ENCODE assay signal across 13 cellular contexts in the genomic region with DNA sequence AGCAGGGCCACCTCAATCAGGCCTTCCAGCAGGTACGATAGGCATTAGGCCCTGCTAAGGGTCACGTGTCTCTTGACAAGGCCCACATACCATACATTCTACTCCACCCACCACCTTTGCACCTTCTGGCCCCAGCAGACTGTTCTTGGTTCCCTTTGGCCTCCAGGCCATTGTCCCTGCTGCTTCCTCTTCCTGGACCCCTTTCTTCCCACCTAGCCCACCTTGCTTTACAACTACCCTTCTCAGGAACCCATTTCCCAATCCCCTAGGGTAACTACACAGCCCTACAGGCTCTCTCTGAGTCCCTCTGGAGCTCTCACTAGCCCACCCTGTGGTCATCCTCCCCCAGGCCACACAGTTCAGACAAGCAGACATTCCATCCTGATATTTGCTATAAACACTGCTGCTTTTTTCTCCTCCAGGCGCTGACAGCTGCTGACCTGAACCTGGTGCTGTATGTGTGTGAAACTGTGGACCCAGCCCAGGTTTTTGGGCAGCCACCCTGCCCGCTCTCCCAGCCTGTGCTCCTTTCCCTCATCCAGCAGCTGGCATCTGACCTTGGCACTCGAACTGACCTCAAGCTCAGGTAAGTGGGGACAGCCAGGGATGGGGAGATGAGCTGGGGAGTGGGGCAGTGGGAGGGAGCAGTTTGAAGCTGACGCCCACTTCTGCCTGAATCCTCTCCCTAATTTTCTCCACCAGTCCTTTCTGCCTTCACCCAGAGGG. TPM values are rescaled to one million over a fixed set of nuclear protein-coding genes. Genes with fewer than 3 reads are reported as not detected.
DNase-seq lines count a peak whose midpoint lies in the region; ATAC-seq and TF ChIP-seq lines count a peak whose summit lies in the region.
"Had no signal": no experiment of that assay in that cellular context is flagged by ENCODE, and none has a peak within 500 bp of the region (broad histone marks: within the 10 kb centered on the region; RNA-seq: fewer than 3 reads in every experiment).

No MANE protein-coding gene starts in this region.

- H3K4me1 ChIP-seq in mucosa of descending colon (ENCODE audit: low read depth): no peaks in the 10 kb centered on the region

- no peak overlapping the region for H3K4me3 ChIP-seq in mucosa of descending colon
- no peak overlapping the region for H3K4me3 ChIP-seq in WERI-Rb-1 (ENCODE audit: low read depth, low read length)
- H3K4me3 ChIP-seq: testis had no signal

- H3K4me1 Mint-ChIP-seq in CD14-positive monocyte: no peaks in the 10 kb centered on the region
- H3K4me1 Mint-ChIP-seq in activated T-helper 17 cell treated with anti-CD3 and anti-CD28 coated beads, Interleukin-2, amount 50 U/mL, for 72 hours: no peaks in the 10 kb centered on the region

- H3K36me3 ChIP-seq in mucosa of descending colon (ENCODE audit: low read depth): peaks cover 17% of the 10 kb centered on the region
- peaks cover 62% of the 10 kb centered on the region for H3K36me3 ChIP-seq in WERI-Rb-1

- H3K36me3 Mint-ChIP-seq in CD14-positive monocyte: peaks cover 65 to 89% of the 10 kb centered on the region in 2 donors
- H3K36me3 Mint-ChIP-seq in activated T-helper 17 cell treated with anti-CD3 and anti-CD28 coated beads, Interleukin-2, amount 50 U/mL, for 72 hours (ENCODE audit: low read depth): peaks cover 66% of the 10 kb centered on the region

- H3K27me3 Mint-ChIP-seq in CD14-positive monocyte (ENCODE audit: low read depth in 3 of 3): peaks cover 0 to 2% (median 2%) of the 10 kb centered on the region in 3 donors
- no peaks in the 10 kb centered on the region for H3K27me3 Mint-ChIP-seq in activated T-helper 17 cell treated with anti-CD3 and anti-CD28 coated beads, Interleukin-2, amount 50 U/mL, for 72 hours

- no peak for TF ChIP-seq CTCF in CD14-positive monocyte (IDR thresholded peaks at IDR 0.05)
- TF ChIP-seq CTCF in mucosa of descending colon (IDR thresholded peaks at IDR 0.05): no peak
- no peak for TF ChIP-seq CTCF in WERI-Rb-1 (IDR thresholded peaks at IDR 0.05; ENCODE audit: low read depth, low read length)

- H3K9me3 ChIP-seq in mucosa of descending colon (no peaks in the 10 kb centered on the region), WERI-Rb-1 (ENCODE audit: severe bottlenecking) (no peaks in the 10 kb centered on the region)
- H3K9me3 ChIP-seq: testis had no signal

- intact Hi-C loops in CD14-positive monocyte (cut with micrococcal nuclease): loop anchor here (2.0 to 10.0 kb wide), 3 partner anchors 179 to 351 kb away; a partner anchor contains a TSS
- intact Hi-C loops in mucosa of descending colon (cut with DNase I, micrococcal nuclease): loop anchor here in 1 of 2 donors (10.0 kb wide), 1 partner anchor 51 kb away; a partner anchor contains a TSS

- no peak overlapping the region for H3K27ac ChIP-seq in WERI-Rb-1

- no peaks in the 10 kb centered on the region for H3K27me3 ChIP-seq in WERI-Rb-1 (ENCODE audit: insufficient read depth, low read depth, severe bottlenecking)
- H3K27me3 ChIP-seq: testis had no signal

- H3K27ac Mint-ChIP-seq in CD14-positive monocyte: peak overlapping the region in 5 of 7 donors; percentile 42 to 63 (median 54)
- no peak overlapping the region for H3K27ac Mint-ChIP-seq in activated T-helper 17 cell treated with anti-CD3 and anti-CD28 coated beads, Interleukin-2, amount 50 U/mL, for 72 hours
- H3K27ac Mint-ChIP-seq: activated T-helper 1 cell treated with anti-CD3 and anti-CD28 coated beads, Interleukin-12 subunit alpha, Interleukin-12 subunit beta, Interleukin-2, Interleukin-4 antibody, amounts not matched to agents 30 ng/mL and 10 ng/mL and 1 ng/mL, durations not matched to agents 14 hours and 24 hours and 36 hours had no signal

- H3K9me3 Mint-ChIP-seq in CD14-positive monocyte: no peaks in the 10 kb centered on the region
- no peaks in the 10 kb centered on the region for H3K9me3 Mint-ChIP-seq in activated T-helper 17 cell treated with anti-CD3 and anti-CD28 coated beads, Interleukin-2, amount 50 U/mL, for 72 hours
- H3K9me3 Mint-ChIP-seq: activated T-helper 1 cell treated with anti-CD3 and anti-CD28 coated beads, Interleukin-12 subunit alpha, Interleukin-12 subunit beta, Interleukin-2, Interleukin-4 antibody, amounts not matched to agents 30 ng/mL and 10 ng/mL and 1 ng/mL, durations not matched to agents 14 hours and 24 hours and 36 hours had no signal

- no peak overlapping the region for H3K4me3 Mint-ChIP-seq in CD14-positive monocyte
- no peak overlapping the region for H3K4me3 Mint-ChIP-seq in activated T-helper 17 cell treated with anti-CD3 and anti-CD28 coated beads, Interleukin-2, amount 50 U/mL, for 72 hours
- H3K4me3 Mint-ChIP-seq: activated T-helper 1 cell treated with anti-CD3 and anti-CD28 coated beads, Interleukin-12 subunit alpha, Interleukin-12 subunit beta, Interleukin-2, Interleukin-4 antibody, amounts not matched to agents 30 ng/mL and 10 ng/mL and 1 ng/mL, durations not matched to agents 14 hours and 24 hours and 36 hours had no signal

- peak; percentile 14 for ATAC-seq in activated T-helper 17 cell treated with anti-CD3 and anti-CD28 coated beads, Interleukin-2, amount 50 U/mL, for 72 hours (replicated peaks)
- ATAC-seq in mucosa of descending colon: peak; percentile 75

- no peak for DNase-seq in CD14-positive monocyte (ENCODE audit: low spot score)
- DNase-seq in DMS114 treated with DMSO at 0.1 percent for 48 hours (lab: John Stamatoyannopoulos, UW; ENCODE audit: unreplicated experiment): peak; percentile 37
- DNase-seq in mucosa of descending colon: no peak
- no peak for DNase-seq in WERI-Rb-1
- DNase-seq in amniotic stem cell (lab: John Stamatoyannopoulos, UW): no peak
- no peak for DNase-seq in NCI-H524 (lab: John Stamatoyannopoulos, UW)
- no peak for DNase-seq in HuH-7.5 (ENCODE audit: low spot score)
- DNase-seq: NCI-H226 had no signal

RNA-seq across cellular contexts. Expression of a gene that starts 1.4 kb away (rescaled TPM):
- polyA plus RNA-seq in CD14-positive monocyte: under 1 TPM in 1 of 2 donors, not detected in 1; 0.50 TPM
- total RNA-seq in activated T-helper 17 cell treated with anti-CD3 and anti-CD28 coated beads, Interleukin-2, amount 50 U/mL, for 72 hours: 1 to 10 TPM in 1 of 2 donors, not detected in 1; 1.2 TPM
- total RNA-seq in mucosa of descending colon: under 1 TPM in 2 of 3 donors, not detected in 1; 0.49 to 0.99 TPM
- total RNA-seq: bronchial epithelial cell, esophagus mucosa had no signal

RNA-seq across cellular contexts. Expression of a gene that starts 9.7 kb away (rescaled TPM):
- polyA plus RNA-seq in CD14-positive monocyte: 10 to 100 TPM; 11.0 to 19.7 TPM
- 10 to 100 TPM in 1 of 2 donors, 1 to 10 TPM in 1; 7.5 to 11.8 TPM for total RNA-seq in activated T-helper 17 cell treated with anti-CD3 and anti-CD28 coated beads, Interleukin-2, amount 50 U/mL, for 72 hours
- total RNA-seq in mucosa of descending colon: 10 to 100 TPM; 33.8 to 43.3 (median 38.1) TPM

RNA-seq across cellular contexts. Expression of a gene that starts 10.5 kb away (rescaled TPM):
- 10 to 100 TPM; 13.7 to 18.2 TPM for polyA plus RNA-seq in CD14-positive monocyte
- 100 to 1,000 TPM; 101 to 137 TPM for total RNA-seq in activated T-helper 17 cell treated with anti-CD3 and anti-CD28 coated beads, Interleukin-2, amount 50 U/mL, for 72 hours
- total RNA-seq in mucosa of descending colon: 10 to 100 TPM; 58.3 to 82.0 (median 64.6) TPM

RNA-seq across cellular contexts. Expression of a gene that starts 35.8 kb away (rescaled TPM):
- polyA plus RNA-seq in CD14-positive monocyte: 10 to 100 TPM in 1 of 2 donors, 1 to 10 TPM in 1; 8.3 to 12.4 TPM
- total RNA-seq in activated T-helper 17 cell treated with anti-CD3 and anti-CD28 coated beads, Interleukin-2, amount 50 U/mL, for 72 hours: 10 to 100 TPM; 61.4 to 64.2 TPM
- total RNA-seq in mucosa of descending colon: 10 to 100 TPM; 33.2 to 55.0 (median 36.6) TPM

RNA-seq across cellular contexts. Expression of a gene that starts 36.6 kb away (rescaled TPM):
- polyA plus RNA-seq in CD14-positive monocyte: 100 to 1,000 TPM in 1 of 2 donors, 10 to 100 TPM in 1; 90.3 to 104 TPM
- total RNA-seq in activated T-helper 17 cell treated with anti-CD3 and anti-CD28 coated beads, Interleukin-2, amount 50 U/mL, for 72 hours: 100 to 1,000 TPM in 1 of 2 donors, 10 to 100 TPM in 1; 82.9 to 175 TPM
- total RNA-seq in mucosa of descending colon: 10 to 100 TPM; 56.0 to 69.3 (median 58.0) TPM
